In genomic region chr11:103370076-103370475, GRCh38 we compare ENCODE assay signal across 23 cellular contexts.
"Had no signal": no experiment of that assay in that cellular context is flagged by ENCODE, and none has a peak within 500 bp of the region (broad histone marks: within the 10 kb centered on the region; RNA-seq: fewer than 3 reads in every experiment).

No MANE protein-coding gene starts in this region.

- H3K4me3 ChIP-seq: adrenal gland, hepatocyte, lung, transverse colon had no signal

- H3K4me1 Mint-ChIP-seq: activated B cell treated with CpG ODN at 0.5 μM for 24 hours; activated CD4-positive, alpha-beta T cell treated with anti-CD3 and anti-CD28 coated beads for 36 hours; activated T-helper 17 cell treated with anti-CD3 and anti-CD28 coated beads, Interleukin-2, amount 50 U/mL, for 72 hours; central memory CD8-positive, alpha-beta T cell; immature natural killer cell; natural killer cell; stimulated activated naive B cell treated with anti-CD40 and anti-IgM and Interleukin-4, amounts not matched to agents 10 μg/mL and 1 μg/mL and 100 μg/mL, for 72 hours had no signal

- H3K9me3 ChIP-seq: adrenal gland had no signal

- H3K4me1 ChIP-seq: adrenal gland, foreskin keratinocyte, transverse colon had no signal

- H3K27me3 ChIP-seq: adrenal gland, foreskin keratinocyte, hepatocyte, transverse colon had no signal

- H2AFZ ChIP-seq: hepatocyte had no signal

- H3K79me2 ChIP-seq: hepatocyte had no signal

- H3K27ac ChIP-seq: adrenal gland, foreskin keratinocyte, hepatocyte, transverse colon had no signal

- H3K27me3 Mint-ChIP-seq: activated B cell treated with CpG ODN at 0.5 μM for 24 hours; activated CD4-positive, alpha-beta T cell treated with anti-CD3 and anti-CD28 coated beads for 36 hours; activated naive CD8-positive, alpha-beta T cell; activated T-cell treated with anti-CD3 and anti-CD28 coated beads, Interleukin-2, amount 50 U/mL, for 24 hours; activated T-helper 17 cell treated with anti-CD3 and anti-CD28 coated beads, Interleukin-2, amount 50 U/mL, for 72 hours; central memory CD8-positive, alpha-beta T cell; progenitor cell of endocrine pancreas; stimulated activated naive B cell treated with anti-CD40 and anti-IgM and Interleukin-4, amounts not matched to agents 10 μg/mL and 1 μg/mL and 100 μg/mL, for 72 hours had no signal

- DNase-seq: activated B cell treated with CpG ODN at 0.5 μM for 24 hours; activated CD4-positive, alpha-beta T cell treated with anti-CD3 and anti-CD28 coated beads for 36 hours; activated CD4-positive, alpha-beta T cell treated with anti-CD3 and anti-CD28 coated beads, Interleukin-2, amount 50 U/mL, for 4 hours; activated CD8-positive, alpha-beta memory T cell treated with anti-CD3 and anti-CD28 coated beads for 24 hours; activated CD8-positive, alpha-beta memory T cell treated with anti-CD3 and anti-CD28 coated beads, Interleukin-2, amount 50 U/mL, for 4 hours; activated T-cell treated with anti-CD3 and anti-CD28 coated beads, Interleukin-2, amount 50 U/mL, for 24 hours; adrenal gland; effector memory CD4-positive, alpha-beta T cell; foreskin keratinocyte; immature natural killer cell; natural killer cell; retina; stimulated activated CD4-positive, alpha-beta T cell treated with anti-CD3 and anti-CD28 coated beads, Interleukin-2, amount 100 ng/mL, for 48 hours; stimulated activated CD8-positive, alpha-beta memory T cell treated with anti-CD3 and anti-CD28 coated beads, Interleukin-4, amount 100 ng/mL, for 48 hours; stimulated activated naive B cell treated with anti-CD40 and anti-IgM and Interleukin-4, amounts not matched to agents 10 μg/mL and 1 μg/mL and 100 μg/mL, for 72 hours; transverse colon had no signal

- H3K36me3 ChIP-seq: adrenal gland, transverse colon had no signal

- H3K4me3 Mint-ChIP-seq: activated B cell treated with CpG ODN at 0.5 μM for 24 hours; activated CD4-positive, alpha-beta T cell treated with anti-CD3 and anti-CD28 coated beads for 36 hours; activated naive CD8-positive, alpha-beta T cell; activated T-cell treated with anti-CD3 and anti-CD28 coated beads, Interleukin-2, amount 50 U/mL, for 24 hours; activated T-helper 17 cell treated with anti-CD3 and anti-CD28 coated beads, Interleukin-2, amount 50 U/mL, for 72 hours; central memory CD8-positive, alpha-beta T cell; immature natural killer cell; natural killer cell; stimulated activated naive B cell treated with anti-CD40 and anti-IgM and Interleukin-4, amounts not matched to agents 10 μg/mL and 1 μg/mL and 100 μg/mL, for 72 hours had no signal

- ATAC-seq: activated CD4-positive, alpha-beta T cell treated with anti-CD3 and anti-CD28 coated beads for 36 hours; activated T-helper 17 cell treated with anti-CD3 and anti-CD28 coated beads, Interleukin-2, amount 50 U/mL, for 72 hours; foreskin keratinocyte; left lobe of liver; natural killer cell; stimulated activated naive B cell treated with anti-CD40 and anti-IgM and Interleukin-4, amounts not matched to agents 10 μg/mL and 1 μg/mL and 100 μg/mL, for 72 hours had no signal

- H3K27ac Mint-ChIP-seq: activated B cell treated with CpG ODN at 0.5 μM for 24 hours; activated CD4-positive, alpha-beta T cell treated with anti-CD3 and anti-CD28 coated beads for 36 hours; activated naive CD8-positive, alpha-beta T cell; activated T-cell treated with anti-CD3 and anti-CD28 coated beads, Interleukin-2, amount 50 U/mL, for 24 hours; activated T-helper 17 cell treated with anti-CD3 and anti-CD28 coated beads, Interleukin-2, amount 50 U/mL, for 72 hours; immature natural killer cell; natural killer cell; progenitor cell of endocrine pancreas; stimulated activated naive B cell treated with anti-CD40 and anti-IgM and Interleukin-4, amounts not matched to agents 10 μg/mL and 1 μg/mL and 100 μg/mL, for 72 hours had no signal

- H3K4me2 ChIP-seq: hepatocyte had no signal
